11 cellular contexts compared by ENCODE assay signal in the genomic region with DNA sequence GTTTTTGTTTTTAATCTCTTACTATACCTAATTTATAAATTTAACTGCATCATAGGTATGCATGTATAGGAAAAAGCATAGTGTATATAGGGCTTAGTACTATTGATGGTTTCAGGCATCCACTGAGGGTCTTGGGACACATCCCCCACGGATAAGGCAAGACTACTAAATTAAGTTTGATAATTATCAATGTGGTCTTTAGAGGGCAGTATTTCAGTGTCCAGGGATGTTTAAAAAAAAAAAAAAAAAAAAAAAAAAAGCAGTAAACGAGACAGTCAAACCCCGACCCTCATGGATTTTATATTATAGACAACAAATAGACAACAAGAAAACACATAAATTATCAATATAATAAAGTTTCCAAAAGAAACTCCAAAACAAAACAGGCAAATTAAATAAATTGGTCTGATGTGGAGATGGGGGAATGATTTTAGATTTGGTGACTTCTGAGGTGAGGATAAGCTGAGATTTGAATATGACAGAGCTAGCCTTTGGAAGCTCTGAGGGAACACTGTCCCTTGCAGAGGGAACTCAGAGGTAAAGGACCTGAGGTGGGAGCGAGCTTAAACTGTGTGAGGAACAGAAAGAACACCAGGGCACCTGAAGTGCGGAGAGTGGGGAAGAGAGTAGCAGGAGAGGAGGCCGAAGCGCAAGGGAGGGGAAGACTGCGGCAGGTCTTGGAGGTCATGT. TPM values are rescaled to one million over a fixed set of nuclear protein-coding genes. Genes with fewer than 3 reads are reported as not detected.
DNase-seq lines count a peak whose midpoint lies in the region; ATAC-seq, FAIRE-seq and TF ChIP-seq lines count a peak whose summit lies in the region.
"Had no signal": no experiment of that assay in that cellular context is flagged by ENCODE, and none has a peak within 500 bp of the region (broad histone marks: within the 10 kb centered on the region; RNA-seq: fewer than 3 reads in every experiment).

No MANE protein-coding gene starts in this region.

- H3K18ac ChIP-seq in mesendoderm (ENCODE audit: low read length), result peak overlapping the region; percentile 8

- no peak overlapping the region for H3K4me3 Mint-ChIP-seq in natural killer cell

- no peaks in the 10 kb centered on the region for H3K9me3 ChIP-seq in HUES64 (ENCODE audit: insufficient read depth, low read depth, low read length)
- H3K9me3 ChIP-seq: SJSA1 had no signal

- H3K36me3 Mint-ChIP-seq in natural killer cell, result no peaks in the 10 kb centered on the region

- H2BK15ac ChIP-seq in mesendoderm (replicated peaks; ENCODE audit: low read depth), result no peak overlapping the region

- H3K27ac ChIP-seq in HUES64 (ENCODE audit: low read depth, low read length) (peak overlapping the region; percentile 56; the same call in 1 of the 2 replicates), mesendoderm (ENCODE audit: low read depth, low read length) (peak overlapping the region; percentile 60)
- H3K27ac ChIP-seq: SJSA1 had no signal

- H2AK5ac ChIP-seq in mesendoderm (ENCODE audit: low read length), result peak overlapping the region; percentile 75

- peak overlapping the region; percentile 5 for H2BK120ac ChIP-seq in mesendoderm (ENCODE audit: low read depth, low read length)

- H4K8ac ChIP-seq in mesendoderm (ENCODE audit: low read depth, low read length), result peak overlapping the region; percentile 94

- H3K4me3 ChIP-seq in HUES64 (ENCODE audit: low read length) (no peak overlapping the region), bronchial epithelial cell (ENCODE audit: low read depth, low read length) (no peak overlapping the region), mesendoderm (ENCODE audit: low read length) (no peak overlapping the region)
- H3K4me3 ChIP-seq: SJSA1 had no signal

- H3K27me3 ChIP-seq in HUES64 (ENCODE audit: insufficient read depth, low read length) (no peaks in the 10 kb centered on the region), bronchial epithelial cell (ENCODE audit: control insufficient read depth, insufficient read depth, low read length) (no peaks in the 10 kb centered on the region), mesendoderm (ENCODE audit: insufficient read depth, low read length, poor library complexity) (no peaks in the 10 kb centered on the region)
- H3K27me3 ChIP-seq: SJSA1 had no signal

- H3K9ac ChIP-seq in HUES64 (ENCODE audit: low read depth, low read length), result no peak overlapping the region
- H3K9ac ChIP-seq in mesendoderm (ENCODE audit: low read length), result peak overlapping the region; percentile 28

- H3K4me2 ChIP-seq in mesendoderm (ENCODE audit: low read length), result no peak overlapping the region

- H3K4me1 ChIP-seq in HUES64 (ENCODE audit: insufficient read depth, low read length) (peaks cover 10% of the 10 kb centered on the region), mesendoderm (ENCODE audit: control insufficient read depth, low read depth, low read length) (peaks cover 2% of the 10 kb centered on the region)

- H3K9me3 Mint-ChIP-seq in natural killer cell, result no peaks in the 10 kb centered on the region

- H2BK5ac ChIP-seq in mesendoderm (ENCODE audit: low read length), result peak overlapping the region; percentile 13

- intact Hi-C loops in natural killer cell (cut with micrococcal nuclease), result no loop called here

- in situ Hi-C loops in Caki2 (cut with HindIII; ENCODE audit: low pct_unique_long_range_greater_than_20kb, low sequenced_read_pairs), result no loop called here

- WGBS in HUES64, result 77% methylated on average over 6 of the region's 8 CpGs
- no CpG with 5 or more reads among the region's 8 CpGs for WGBS in mesendoderm (ENCODE audit: extremely low coverage, insufficient coverage, low lambda C conversion rate)

- FAIRE-seq in bronchial epithelial cell (lab: Jason Lieb, UNC), result no peak

- peak overlapping the region; percentile 29 for H3K23ac ChIP-seq in mesendoderm (ENCODE audit: low read length)

- peaks cover 4% of the 10 kb centered on the region; the same call in 1 of the 2 replicates for H3K36me3 ChIP-seq in HUES64 (ENCODE audit: insufficient read depth, low read length)
- H3K36me3 ChIP-seq in bronchial epithelial cell (ENCODE audit: control insufficient read depth, insufficient read depth, low read length), result no peaks in the 10 kb centered on the region
- H3K36me3 ChIP-seq in mesendoderm (ENCODE audit: control insufficient read depth, insufficient read depth, low read length), result no peaks in the 10 kb centered on the region
- H3K36me3 ChIP-seq: SJSA1 had no signal

- peak; percentile 20 for TF ChIP-seq CTCF in bronchial epithelial cell (IDR thresholded peaks at IDR 0.05; ENCODE audit: insufficient read depth, low read length, severe bottlenecking)
- TF ChIP-seq CTCF in natural killer cell (IDR thresholded peaks at IDR 0.05), result no peak

- no peaks in the 10 kb centered on the region for H3K4me1 Mint-ChIP-seq in natural killer cell

- peaks cover 0 to 7% of the 10 kb centered on the region in 2 donors for H3K27me3 Mint-ChIP-seq in natural killer cell (ENCODE audit: low read depth in 2 of 2)

- no peaks in the 10 kb centered on the region for H3K79me2 ChIP-seq in mesendoderm (ENCODE audit: control insufficient read depth, insufficient read depth, low read length)

- peak overlapping the region; percentile 5 for H4K5ac ChIP-seq in mesendoderm (ENCODE audit: low read length)

- peak overlapping the region; percentile 56 for H3K4ac ChIP-seq in mesendoderm (ENCODE audit: low read depth, low read length)

- ATAC-seq in GM18858 (IDR thresholded peaks at IDR 0.05; ENCODE audit: unreplicated experiment) (no peak), natural killer cell (no peak)

- DNase-seq in Caki2 (ENCODE audit: low read depth) (peak; percentile 45), bronchial epithelial cell (ENCODE audit: low read depth) (peak; percentile 33), mesendoderm (peak; percentile 32), NOMO-1 treated with DMSO at 0.1 percent for 48 hours (lab: John Stamatoyannopoulos, UW; ENCODE audit: unreplicated experiment) (no peak), natural killer cell (no peak)
- DNase-seq in activated CD8-positive, alpha-beta memory T cell treated with anti-CD3 and anti-CD28 coated beads for 24 hours, result no peak
- DNase-seq: effector memory CD4-positive, alpha-beta T cell; midbrain had no signal

- H3K79me1 ChIP-seq in mesendoderm (ENCODE audit: low read length), result no peaks in the 10 kb centered on the region

- peak overlapping the region; percentile 77 for H3K56ac ChIP-seq in mesendoderm (ENCODE audit: low read length)

- H3K27ac Mint-ChIP-seq in natural killer cell, result no peak overlapping the region

RNA-seq across cellular contexts. Expression of gene ACSM6, which starts 14.8 kb away (rescaled TPM):
- 0.10 TPM in 1 of 2 replicates, not detected in the other for total RNA-seq in Caki2 (2014; rRNA removed; shearing (Covaris generic); ENCODE audit: low replicate concordance)
- not detected for polyA plus RNA-seq in HUES64 (2013, experiment 1 of 2)
- polyA plus RNA-seq in HUES64 (2013, experiment 2 of 2), result not detected
- total RNA-seq in bronchial epithelial cell (not detected in 2 replicates), natural killer cell (not detected)
- polyA plus RNA-seq in mesendoderm (2013, experiment 1 of 2), result 0.04 TPM
- 0.04 TPM for polyA plus RNA-seq in mesendoderm (2013, experiment 2 of 2)
- total RNA-seq: SJSA1 had no signal

Comparison
In these comparisons a context has a peak if more than half of its experiments do, and no peak if none do; other contexts are left out.
1. DNase-seq: peak in Caki2 (single experiment), bronchial epithelial cell (single experiment) and mesendoderm (single experiment); none in NOMO-1 treated with DMSO at 0.1 percent for 48 hours (single experiment), natural killer cell (single experiment) and activated CD8-positive, alpha-beta memory T cell treated with anti-CD3 and anti-CD28 coated beads for 24 hours (single experiment).